ENCODE assay signal across 25 cellular contexts in genomic region chr6:144134737-144135136, GRCh38.
"Had no signal": no experiment of that assay in that cellular context is flagged by ENCODE, and none has a peak within 500 bp of the region (broad histone marks: within the 10 kb centered on the region; RNA-seq: fewer than 3 reads in every experiment).

No MANE protein-coding gene starts in this region.

- H3K27me3 Mint-ChIP-seq: effector memory CD8-positive, alpha-beta T cell had no signal

- ATAC-seq: effector memory CD8-positive, alpha-beta T cell; foreskin keratinocyte; gastroesophageal sphincter; heart left ventricle; left cardiac atrium; left lung; naive thymus-derived CD8-positive, alpha-beta T cell; psoas muscle; right cardiac atrium; stimulated activated naive B cell treated with anti-CD40 and anti-IgM and Interleukin-4, amounts not matched to agents 10 μg/mL and 1 μg/mL and 100 μg/mL, for 72 hours; upper lobe of right lung had no signal

- H3K27ac ChIP-seq: esophagus squamous epithelium, foreskin keratinocyte, gastroesophageal sphincter, heart left ventricle, left lung, psoas muscle, thoracic aorta, tibial nerve, upper lobe of right lung, uterus had no signal

- H3K27me3 ChIP-seq: esophagus squamous epithelium, foreskin keratinocyte, gastroesophageal sphincter, heart left ventricle, left lung, tibial nerve, upper lobe of right lung, uterus had no signal

- H3K4me3 Mint-ChIP-seq: effector memory CD8-positive, alpha-beta T cell; naive thymus-derived CD8-positive, alpha-beta T cell; nephron progenitor cell; stimulated activated naive B cell treated with anti-CD40 and anti-IgM and Interleukin-4, amounts not matched to agents 10 μg/mL and 1 μg/mL and 100 μg/mL, for 72 hours; stimulated activated naive CD8-positive, alpha-beta T cell treated with anti-CD3 and anti-CD28 coated beads, Interleukin-15, Interleukin-2, amounts not matched to agents 100 ng/mL and 50 ng/mL, for 24 hours had no signal

- H3K4me3 ChIP-seq: esophagus squamous epithelium, gastroesophageal sphincter, heart left ventricle, left lung, psoas muscle, thoracic aorta, tibial nerve, upper lobe of right lung, uterus had no signal

- DNase-seq: cortex of kidney; effector memory CD8-positive, alpha-beta T cell; erythroblast; esophagus squamous epithelium; foreskin keratinocyte; heart left ventricle; hippocampal formation; left cardiac atrium; left lung; naive thymus-derived CD8-positive, alpha-beta T cell; nephron progenitor cell; nucleus accumbens; posterior cingulate gyrus; psoas muscle; right cardiac atrium; small intestine; stimulated activated CD4-positive, alpha-beta T cell treated with anti-CD3 and anti-CD28 coated beads, Interleukin-15, amount 100 ng/mL, for 24 hours; stimulated activated CD4-positive, alpha-beta T cell treated with anti-CD3 and anti-CD28 coated beads, Interleukin-2, amount 100 ng/mL, for 48 hours; stimulated activated naive B cell treated with anti-CD40 and anti-IgM and Interleukin-4, amounts not matched to agents 10 μg/mL and 1 μg/mL and 100 μg/mL, for 72 hours; upper lobe of right lung; uterus had no signal

- H3K9me3 Mint-ChIP-seq: effector memory CD8-positive, alpha-beta T cell; naive thymus-derived CD8-positive, alpha-beta T cell; nephron progenitor cell; stimulated activated naive B cell treated with anti-CD40 and anti-IgM and Interleukin-4, amounts not matched to agents 10 μg/mL and 1 μg/mL and 100 μg/mL, for 72 hours; stimulated activated naive CD8-positive, alpha-beta T cell treated with anti-CD3 and anti-CD28 coated beads, Interleukin-15, Interleukin-2, amounts not matched to agents 100 ng/mL and 50 ng/mL, for 24 hours had no signal

- H3K27ac Mint-ChIP-seq: effector memory CD8-positive, alpha-beta T cell; naive thymus-derived CD8-positive, alpha-beta T cell; nephron progenitor cell; stimulated activated naive B cell treated with anti-CD40 and anti-IgM and Interleukin-4, amounts not matched to agents 10 μg/mL and 1 μg/mL and 100 μg/mL, for 72 hours; stimulated activated naive CD8-positive, alpha-beta T cell treated with anti-CD3 and anti-CD28 coated beads, Interleukin-15, Interleukin-2, amounts not matched to agents 100 ng/mL and 50 ng/mL, for 24 hours had no signal

- H3K4me1 Mint-ChIP-seq: nephron progenitor cell had no signal

- H3K36me3 ChIP-seq: esophagus squamous epithelium, gastroesophageal sphincter, heart left ventricle, left lung, thoracic aorta, tibial nerve, upper lobe of right lung, uterus had no signal

- H3K36me3 Mint-ChIP-seq: naive thymus-derived CD8-positive, alpha-beta T cell; stimulated activated naive B cell treated with anti-CD40 and anti-IgM and Interleukin-4, amounts not matched to agents 10 μg/mL and 1 μg/mL and 100 μg/mL, for 72 hours had no signal

- H3K9me3 ChIP-seq: esophagus squamous epithelium, gastroesophageal sphincter, heart left ventricle, left lung, psoas muscle, thoracic aorta, tibial nerve, upper lobe of right lung, uterus had no signal

- H3K4me1 ChIP-seq: esophagus squamous epithelium, gastroesophageal sphincter, psoas muscle, tibial nerve, upper lobe of right lung, uterus had no signal
